11 cellular contexts compared by ENCODE assay signal in the genomic region with DNA sequence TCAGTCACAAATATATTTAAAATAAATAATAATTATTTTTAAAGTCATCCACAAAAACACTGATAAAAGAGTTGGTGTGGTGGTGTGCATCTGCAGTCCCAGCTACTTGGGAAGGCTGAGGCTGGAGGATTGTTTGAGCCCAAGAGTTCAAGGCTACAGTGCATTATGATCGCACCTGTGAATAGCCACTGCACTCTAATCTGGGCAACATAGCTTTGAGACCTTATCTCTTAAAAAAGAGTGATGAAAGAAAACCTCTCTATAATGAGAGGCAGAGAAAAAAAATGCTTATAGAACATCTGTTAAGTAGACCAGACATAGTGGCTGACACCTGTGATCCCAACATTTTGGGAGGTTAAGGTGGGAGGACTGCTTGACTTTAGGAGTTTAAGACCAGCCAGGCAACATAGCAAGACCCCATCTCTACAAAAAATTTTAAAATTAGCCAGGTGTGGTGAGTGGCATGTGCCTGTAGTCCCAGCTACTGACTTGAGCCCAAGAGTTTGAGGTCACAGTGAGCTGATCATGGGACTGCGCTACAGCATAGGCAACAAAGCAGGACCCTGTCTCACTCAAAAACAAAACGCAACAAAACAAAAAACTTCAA.
"Had no signal": no experiment of that assay in that cellular context is flagged by ENCODE, and none has a peak within 500 bp of the region (broad histone marks: within the 10 kb centered on the region; RNA-seq: fewer than 3 reads in every experiment).

No MANE protein-coding gene starts in this region.

- H2AFZ ChIP-seq: GM23248, GM23338 had no signal

- H3K9me3 ChIP-seq: HAP-1 had no signal

- H3K4me3 ChIP-seq: GM23248, GM23338, HAP-1 had no signal

- H3K4me1 ChIP-seq: HAP-1 had no signal

- H3K9ac ChIP-seq: GM23248 had no signal

- FAIRE-seq: H1, H54 had no signal

- H3K4me2 ChIP-seq: GM23338 had no signal

- H3K27ac ChIP-seq: GM23248 had no signal

- DNase-seq: GM23248, GOT3, H7, H9, HCEC 1CT, HFFc6 had no signal

- ATAC-seq: GM23338, HCT116 had no signal
